ENCODE assay signal across 17 cellular contexts in genomic region chr5:41747708-41748107, GRCh38.
"Had no signal": no experiment of that assay in that cellular context is flagged by ENCODE, and none has a peak within 500 bp of the region (broad histone marks: within the 10 kb centered on the region; RNA-seq: fewer than 3 reads in every experiment).

No MANE protein-coding gene starts in this region.

- ATAC-seq: esophagus mucosa; heart left ventricle; left lobe of liver; natural killer cell treated with Interleukin-12 subunit alpha and Interleukin-12 subunit beta and Interleukin-15 and Interleukin-18, amount 100 ng/mL, for 72 hours; right cardiac atrium; upper lobe of right lung had no signal

- H3K4me3 ChIP-seq: heart left ventricle, neural progenitor cell, ovary, suprapubic skin, tibial artery, upper lobe of right lung, vagina had no signal

- H3K9me3 ChIP-seq: ovary, suprapubic skin, tibial artery, upper lobe of right lung, vagina had no signal

- H3K27me3 ChIP-seq: heart left ventricle, neural progenitor cell, ovary, suprapubic skin, tibial artery, upper lobe of right lung, vagina had no signal

- H2AFZ ChIP-seq: neural progenitor cell had no signal

- H3K4me1 ChIP-seq: neural progenitor cell, suprapubic skin, upper lobe of right lung, vagina had no signal

- DNase-seq: effector memory CD4-positive, alpha-beta T cell; heart left ventricle; hypothalamus; islet precursor cell; nucleus accumbens; ovary; right cardiac atrium; stimulated activated CD4-positive, alpha-beta T cell treated with anti-CD3 and anti-CD28 coated beads, Interleukin-2, amount 100 ng/mL, for 48 hours; stimulated activated naive CD4-positive, alpha-beta T cell treated with Interleukin-2 at 50 U/mL for 16 hours; tibial artery; upper lobe of right lung had no signal

- H3K9ac ChIP-seq: neural progenitor cell had no signal

- H3K36me3 ChIP-seq: ovary, upper lobe of right lung, vagina had no signal

- H3K4me2 ChIP-seq: neural progenitor cell had no signal

- H3K27ac ChIP-seq: heart left ventricle, neural progenitor cell, ovary, suprapubic skin, tibial artery, upper lobe of right lung, vagina had no signal
